ENCODE assay signal across 8 cellular contexts in genomic region chr19:38684862-38685665, GRCh38. TPM values are rescaled to one million over a fixed set of nuclear protein-coding genes. Genes with fewer than 3 reads are reported as not detected.
A peak's percentile ranks its signal among the peaks of the same experiment; 100 is the strongest.
DNase-seq lines count a peak whose midpoint lies in the region; ATAC-seq and TF ChIP-seq lines count a peak whose summit lies in the region.

No MANE protein-coding gene starts in this region.

- CTCF ChIA-PET in activated CD4-positive, alpha-beta memory T cell treated with anti-CD3 and anti-CD28 coated beads for 36 hours (lab: Charles Lee) = interaction anchor here (1.0 to 1.7 kb wide), 3 partner anchors 16 to 51 kb away, joined by 5 to 10 read pairs (median 5); no protein-coding TSS in a partner anchor

- H2AFZ ChIP-seq in smooth muscle cell (ENCODE audit: low read depth) = no peak overlapping the region

- H3K9ac ChIP-seq in smooth muscle cell (ENCODE audit: low read depth) = peak overlapping the region; percentile 93

- intact Hi-C loops in activated CD4-positive, alpha-beta memory T cell treated with anti-CD3 and anti-CD28 coated beads for 36 hours (cut with micrococcal nuclease) = loop anchor here (5.0 to 10.0 kb wide), 2 partner anchors 50 to 258 kb away; partner anchors contain the start of gene RASGRP4

- peaks cover 75% of the 10 kb centered on the region for H3K4me1 Mint-ChIP-seq in activated CD4-positive, alpha-beta memory T cell treated with anti-CD3 and anti-CD28 coated beads for 36 hours (ENCODE audit: low read depth)

- H3K4me1 ChIP-seq in iPS DF 6.9 (ENCODE audit: control insufficient read depth, insufficient read depth, low read length) = peaks cover 19% of the 10 kb centered on the region
- peaks cover 37% of the 10 kb centered on the region for H3K4me1 ChIP-seq in smooth muscle cell (ENCODE audit: low read depth)

- POLR2A ChIA-PET in activated CD4-positive, alpha-beta memory T cell treated with anti-CD3 and anti-CD28 coated beads for 36 hours (lab: Charles Lee) = no interaction called here

- no peak for ATAC-seq in GM19023 (IDR thresholded peaks at IDR 0.05; ENCODE audit: unreplicated experiment)
- ATAC-seq in HG03108 (IDR thresholded peaks at IDR 0.05; ENCODE audit: unreplicated experiment) = no peak

- H3K36me3 ChIP-seq in iPS DF 6.9 (ENCODE audit: control insufficient read depth, insufficient read depth, low read length) = no peaks in the 10 kb centered on the region
- H3K36me3 ChIP-seq in smooth muscle cell (ENCODE audit: low read depth) = no peaks in the 10 kb centered on the region

- H3K27me3 ChIP-seq in HL-60 (ENCODE audit: insufficient read depth, poor library complexity, severe bottlenecking) = no peaks in the 10 kb centered on the region
- no peaks in the 10 kb centered on the region for H3K27me3 ChIP-seq in iPS DF 6.9 (ENCODE audit: control insufficient read depth, insufficient read depth, low read length)
- no peaks in the 10 kb centered on the region for H3K27me3 ChIP-seq in smooth muscle cell (ENCODE audit: low read depth)

- no peaks in the 10 kb centered on the region for H4K20me1 ChIP-seq in smooth muscle cell (ENCODE audit: low read depth)

- DNase-seq in HL-60 (ENCODE audit: low read depth in 1 of 2, low spot score in 1 of 2) (no peak), iPS DF 6.9 (ENCODE audit: low read depth, low spot score) (no peak), smooth muscle cell (lab: John Stamatoyannopoulos, UW; ENCODE audit: unreplicated experiment) (no peak), GM19240 (ENCODE audit: insufficient read length, low spot score) (no peak), DMS 273 treated with DMSO at 0.1 percent for 48 hours (lab: John Stamatoyannopoulos, UW) (no peak)
- no peak for DNase-seq in activated CD4-positive, alpha-beta memory T cell treated with anti-CD3 and anti-CD28 coated beads for 36 hours

- peaks cover 86% of the 10 kb centered on the region for H3K79me2 ChIP-seq in smooth muscle cell (ENCODE audit: low read depth)

- no peak overlapping the region for H3K4me3 ChIP-seq in HL-60 (replicated peaks; ENCODE audit: insufficient read depth, low read length)
- H3K4me3 ChIP-seq in iPS DF 6.9 (ENCODE audit: low read length) = no peak overlapping the region
- H3K4me3 ChIP-seq in smooth muscle cell = no peak overlapping the region

- H3K36me3 Mint-ChIP-seq in activated CD4-positive, alpha-beta memory T cell treated with anti-CD3 and anti-CD28 coated beads for 36 hours = peaks cover 1% of the 10 kb centered on the region

- H3K9me3 ChIP-seq in iPS DF 6.9 (ENCODE audit: control insufficient read depth, insufficient read depth, low read length) (no peaks in the 10 kb centered on the region), smooth muscle cell (replicated peaks; ENCODE audit: low read depth) (no peaks in the 10 kb centered on the region)

- peaks cover 35% of the 10 kb centered on the region for H3F3A ChIP-seq in smooth muscle cell (ENCODE audit: low read depth)

- peak overlapping the region; percentile 54 for H3K4me2 ChIP-seq in smooth muscle cell

- H3K9me3 Mint-ChIP-seq in activated CD4-positive, alpha-beta memory T cell treated with anti-CD3 and anti-CD28 coated beads for 36 hours = peaks cover 4% of the 10 kb centered on the region

- WGBS in iPS DF 6.9 (ENCODE audit: insufficient coverage, insufficient read length) = no CpG with 5 or more reads among the region's 15 CpGs
- 64% methylated on average over 15 of the region's 15 CpGs for WGBS in smooth muscle cell (ENCODE audit: low lambda C conversion rate)

- H3K27me3 Mint-ChIP-seq in activated CD4-positive, alpha-beta memory T cell treated with anti-CD3 and anti-CD28 coated beads for 36 hours = no peaks in the 10 kb centered on the region

- no peak for TF ChIP-seq CTCF in HL-60 (IDR thresholded peaks at IDR 0.05; ENCODE audit: insufficient read depth, low read length)
- no peak for TF ChIP-seq CTCF in smooth muscle cell (IDR thresholded peaks at IDR 0.05; ENCODE audit: borderline replicate concordance, insufficient read depth, poor library complexity, severe bottlenecking)

- H3K4me3 Mint-ChIP-seq in activated CD4-positive, alpha-beta memory T cell treated with anti-CD3 and anti-CD28 coated beads for 36 hours = no peak overlapping the region

- peak overlapping the region; percentile 81 for H3K27ac Mint-ChIP-seq in activated CD4-positive, alpha-beta memory T cell treated with anti-CD3 and anti-CD28 coated beads for 36 hours

- H3K27ac ChIP-seq in HL-60 (replicated peaks) = peak overlapping the region; percentile 71
- peak overlapping the region; percentile 47 for H3K27ac ChIP-seq in iPS DF 6.9 (ENCODE audit: low read length)
- H3K27ac ChIP-seq in smooth muscle cell (ENCODE audit: low read depth) = peak overlapping the region; percentile 100

RNA-seq across cellular contexts. Expression of gene ACTN4, which starts 37.6 kb away (rescaled TPM):
- 100 to 1,000 TPM; 267 to 270 TPM for total RNA-seq in activated CD4-positive, alpha-beta memory T cell treated with anti-CD3 and anti-CD28 coated beads for 36 hours
- total RNA-seq in smooth muscle cell = 311 TPM in 2 replicates
- polyA plus RNA-seq in smooth muscle cell = 53.8 and 60.4 TPM in 2 replicates

RNA-seq across cellular contexts. Expression of gene CAPN12, which starts 59.2 kb away (rescaled TPM):
- 1 to 10 TPM; 7.1 to 9.0 TPM for total RNA-seq in activated CD4-positive, alpha-beta memory T cell treated with anti-CD3 and anti-CD28 coated beads for 36 hours
- 3.2 and 5.5 TPM in 2 replicates for total RNA-seq in smooth muscle cell
- polyA plus RNA-seq in smooth muscle cell = 1.4 and 6.5 TPM in 2 replicates

Comparison
In these comparisons a context has a peak if more than half of its experiments do, and no peak if none do; other contexts are left out.
1. H3K27ac ChIP-seq: peak in every context shown above with its lines; median percentile 100 in smooth muscle cell; 71 in HL-60; 47 in iPS DF 6.9.